10 cellular contexts compared by ENCODE assay signal in genomic region chr15:65355983-65356353, GRCh38. TPM values are rescaled to one million over a fixed set of nuclear protein-coding genes. Genes with fewer than 3 reads are reported as not detected.
A peak's percentile ranks its signal among the peaks of the same experiment; 100 is the strongest.
DNase-seq lines count a peak whose midpoint lies in the region; ATAC-seq, FAIRE-seq and TF ChIP-seq lines count a peak whose summit lies in the region.
"Had no signal": no experiment of that assay in that cellular context is flagged by ENCODE, and none has a peak within 500 bp of the region (broad histone marks: within the 10 kb centered on the region; RNA-seq: fewer than 3 reads in every experiment).

No MANE protein-coding gene starts in this region.

- H2BK120ac ChIP-seq in H1 (replicated peaks; ENCODE audit: low read depth, low read length), result no peak overlapping the region

- H3K9me3 ChIP-seq in breast epithelium, result peaks cover 5 to 9% of the 10 kb centered on the region in 2 donors
- H3K9me3 ChIP-seq in H1 (ENCODE audit: insufficient read depth in 2 of 2, low read depth in 1 of 2, low read length in 1 of 2), result peaks cover 5 to 8% of the 10 kb centered on the region in 2 experiments; a peak in 3 of 4 replicates

- BruUV-seq in MCF 10A (replicated peaks; lab: Mats Ljungman, UMichigan), result no TSS peak

- peak overlapping the region; percentile 8; the same call in 1 of the 2 replicates for H2BK15ac ChIP-seq in H1 (ENCODE audit: low read length)

- no peaks in the 10 kb centered on the region for H3K36me3 ChIP-seq in breast epithelium
- H3K36me3 ChIP-seq in H1 (ENCODE audit: control insufficient read depth in 2 of 4, insufficient read depth in 4 of 4, low read length in 3 of 4), result no peaks in the 10 kb centered on the region; a peak in 1 of 8 replicates

- peaks cover 3 to 6% of the 10 kb centered on the region in 2 experiments for H4K20me1 ChIP-seq in H1 (replicated peaks in 1 of 2; ENCODE audit: control insufficient read depth in 1 of 2, insufficient read depth in 2 of 2, low read length in 2 of 2)

- H3K9me3 Mint-ChIP-seq in MCF 10A (ENCODE audit: unreplicated experiment), result no peaks in the 10 kb centered on the region
- no peaks in the 10 kb centered on the region for H3K9me3 Mint-ChIP-seq in natural killer cell
- peaks cover 7% of the 10 kb centered on the region for H3K9me3 Mint-ChIP-seq in type B pancreatic cell

- no peak for TF ChIP-seq CTCF in breast epithelium (IDR thresholded peaks at IDR 0.05)
- TF ChIP-seq CTCF in MCF 10A (IDR thresholded peaks at IDR 0.05; ENCODE audit: unreplicated experiment), result no peak
- no peak for TF ChIP-seq CTCF in H1 (IDR thresholded peaks at IDR 0.05; ENCODE audit: control extremely low read depth in 1 of 3, insufficient read depth in 1 of 3, low read depth in 1 of 3, low read length in 3 of 3)
- no peak for TF ChIP-seq CTCF in natural killer cell (IDR thresholded peaks at IDR 0.05)
- no peak for TF ChIP-seq CTCF in type B pancreatic cell (conservative IDR thresholded peaks at IDR 0.05)

- H3K36me3 Mint-ChIP-seq in MCF 10A (ENCODE audit: insufficient read depth, unreplicated experiment) (no peaks in the 10 kb centered on the region), natural killer cell (no peaks in the 10 kb centered on the region), type B pancreatic cell (peaks cover 6% of the 10 kb centered on the region)

- CTCF ChIA-PET in MCF 10A (lab: Yijun Ruan, JAX), result no interaction called here
- CTCF ChIA-PET in H1 (lab: Charles Lee; ENCODE audit: partially characterized antibody), result interaction anchor here (0.7 to 1.9 kb wide), 3 partner anchors 10 to 281 kb away, joined by 3 to 4 read pairs (median 4); no protein-coding TSS in a partner anchor

- no peak overlapping the region; the same call in 1 of the 2 replicates for H2AK5ac ChIP-seq in H1 (ENCODE audit: low read depth, low read length)

- no peak for DNase-seq in breast epithelium (ENCODE audit: low spot score in 2 of 2)
- no peak for DNase-seq in MCF 10A (ENCODE audit: unreplicated experiment)
- DNase-seq in H1 (ENCODE audit: low read depth in 1 of 2, low spot score in 2 of 2), result peak in 1 of 2 experiments; percentile 60
- no peak for DNase-seq in natural killer cell
- no peak for DNase-seq in type B pancreatic cell (ENCODE audit: extremely low spot score, unreplicated experiment)
- DNase-seq in HuH-7 (ENCODE audit: low spot score), result no peak
- DNase-seq in stimulated activated CD4-positive, alpha-beta T cell treated with anti-CD3 and anti-CD28 coated beads, Interleukin-4, amount 100 ng/mL, for 24 hours, result no peak
- DNase-seq: DMS 273 treated with DMSO at 0.1 percent for 48 hours had no signal

- H3K56ac ChIP-seq in H1 (replicated peaks; ENCODE audit: insufficient read length, low read depth, low read length), result peak overlapping the region; percentile 22

- H3K23me2 ChIP-seq in H1 (ENCODE audit: low read depth, low read length), result peaks cover 7% of the 10 kb centered on the region

- H4K5ac ChIP-seq in H1 (ENCODE audit: insufficient read length, low read depth, low read length), result no peak overlapping the region

- no peak for ATAC-seq in natural killer cell
- ATAC-seq in HG02884 (IDR thresholded peaks at IDR 0.05; ENCODE audit: unreplicated experiment), result no peak

- H2AFZ ChIP-seq in H1 (ENCODE audit: low read length), result no peak overlapping the region

- no peak overlapping the region for H3K14ac ChIP-seq in H1 (ENCODE audit: insufficient read length)

- no peaks in the 10 kb centered on the region for H3K79me1 ChIP-seq in H1 (ENCODE audit: low read depth, low read length)

- peaks cover 0 to 3% of the 10 kb centered on the region in 2 experiments; a peak in 1 of 4 replicates for H3K79me2 ChIP-seq in H1 (ENCODE audit: control insufficient read depth in 1 of 2, insufficient read depth in 2 of 2, low read length in 2 of 2)

- peaks cover 0 to 7% of the 10 kb centered on the region in 2 donors for H3K27me3 ChIP-seq in breast epithelium
- H3K27me3 ChIP-seq in H1 (replicated peaks in 1 of 4; ENCODE audit: control insufficient read depth in 3 of 4, extremely low read depth in 1 of 4, insufficient read depth in 3 of 4, low read length in 3 of 4), result peaks cover 0 to 33% (median 21%) of the 10 kb centered on the region in 4 experiments; a peak in 6 of 7 replicates

- H3K4ac ChIP-seq in H1 (replicated peaks; ENCODE audit: insufficient read length, low read depth, low read length), result peak overlapping the region; percentile 7

- H3K23ac ChIP-seq in H1 (ENCODE audit: insufficient read length), result no peak overlapping the region

- H3K18ac ChIP-seq in H1 (ENCODE audit: extremely low read depth, low read length), result peak overlapping the region; percentile 87

- TF ChIP-seq EP300 in H1 (IDR thresholded peaks at IDR 0.05; ENCODE audit: borderline replicate concordance in 1 of 2, low read depth in 2 of 2, low read length in 2 of 2), result no peak

- no peak overlapping the region; the same call in 1 of the 2 replicates for H4K8ac ChIP-seq in H1 (ENCODE audit: extremely low read depth, insufficient read depth, low read length)

- peak overlapping the region in 2 of 4 experiments; percentile 37 to 46; a peak in 3 of 7 replicates for H3K9ac ChIP-seq in H1 (replicated peaks in 1 of 4; ENCODE audit: extremely low read depth in 1 of 4, low read depth in 3 of 4, low read length in 3 of 4)

- 0 out of 2 replicates have a peak overlapping the region, but pooled peaks have one; percentile 48 for H2BK20ac ChIP-seq in H1 (ENCODE audit: low read length)

- POLR2A ChIA-PET in MCF 10A (lab: Yijun Ruan, JAX), result no interaction called here
- POLR2A ChIA-PET in H1 (lab: Charles Lee; ENCODE audit: partially characterized antibody), result interaction anchor here (0.7 to 2.0 kb wide), 4 partner anchors 12 to 51 kb away, joined by 3 to 9 read pairs (median 5); partner anchors contain the start of gene RNU5B-1

- H3K4me1 Mint-ChIP-seq in MCF 10A (ENCODE audit: insufficient read depth, unreplicated experiment), result no peaks in the 10 kb centered on the region
- H3K4me1 Mint-ChIP-seq in natural killer cell, result peaks cover 0 to 7% of the 10 kb centered on the region in 2 donors
- peaks cover 30% of the 10 kb centered on the region for H3K4me1 Mint-ChIP-seq in type B pancreatic cell (ENCODE audit: unreplicated experiment)

- H3K4me3 ChIP-seq in breast epithelium (peak overlapping the region; percentile 32 to 69 (median 47)), H1 (ENCODE audit: extremely low read depth in 1 of 4, insufficient read depth in 2 of 4, low read depth in 3 of 4, low read length in 4 of 4) (peak overlapping the region; percentile 37 to 83 (median 46))

- intact Hi-C loops in breast epithelium (cut with DNase I; ENCODE audit: low total_unique reads), result no loop called here
- intact Hi-C loops in MCF 10A (cut with micrococcal nuclease), result no loop called here
- intact Hi-C loops in natural killer cell (cut with micrococcal nuclease), result no loop called here

- H2BK12ac ChIP-seq in H1 (ENCODE audit: low read depth, low read length), result peak overlapping the region; percentile 75; the same call in 1 of the 2 replicates

- H3K27ac ChIP-seq in breast epithelium (no peak overlapping the region), H1 (ENCODE audit: low read depth, low read length) (no peak overlapping the region)

- peaks cover 24% of the 10 kb centered on the region for H3K27me3 Mint-ChIP-seq in MCF 10A (ENCODE audit: insufficient read depth, unreplicated experiment)
- peaks cover 26 to 52% of the 10 kb centered on the region in 2 donors for H3K27me3 Mint-ChIP-seq in natural killer cell (ENCODE audit: low read depth in 2 of 2)
- peaks cover 8% of the 10 kb centered on the region for H3K27me3 Mint-ChIP-seq in type B pancreatic cell

- peak overlapping the region; percentile 52 for H2BK5ac ChIP-seq in H1 (ENCODE audit: low read depth, low read length)

- FAIRE-seq in H1 (lab: Jason Lieb, UNC), result no peak

- peak overlapping the region; percentile 83 to 98 for H3K4me2 ChIP-seq in H1 (ENCODE audit: insufficient read depth in 1 of 2, low read depth in 2 of 2, low read length in 2 of 2)

- no peak overlapping the region for H4K91ac ChIP-seq in H1 (replicated peaks; ENCODE audit: insufficient read length, low read length)

- TF ChIP-seq RAD21 in H1 (IDR thresholded peaks at IDR 0.05 in 1 of 2, conservative IDR thresholded peaks at IDR 0.05 in 1 of 2; ENCODE audit: low read depth in 2 of 2, low read length in 2 of 2), result no peak

- H3K4me3 Mint-ChIP-seq in MCF 10A (ENCODE audit: unreplicated experiment), result no peak overlapping the region
- peak overlapping the region; percentile 58 for H3K4me3 Mint-ChIP-seq in natural killer cell
- peak overlapping the region; percentile 81 for H3K4me3 Mint-ChIP-seq in type B pancreatic cell

- 2% methylated on average over 11 of the region's 18 CpGs; no CpG with 5 or more reads in 1 of the 2 experiments for WGBS in H1 (ENCODE audit: extremely low coverage in 1 of 2, insufficient coverage in 1 of 2, insufficient read length in 1 of 2, insufficient replicate concordance in 2 of 2, low coverage in 1 of 2, low lambda C conversion rate in 2 of 2, missing lambda C conversion rate in 1 of 2), 2 experiments

- H3K27ac Mint-ChIP-seq in MCF 10A (ENCODE audit: low read depth, unreplicated experiment) (no peak overlapping the region), natural killer cell (no peak overlapping the region), type B pancreatic cell (peak overlapping the region; percentile 76)

- H3K4me1 ChIP-seq in breast epithelium, result no peaks in the 10 kb centered on the region
- H3K4me1 ChIP-seq in H1 (replicated peaks in 1 of 4; ENCODE audit: control insufficient read depth in 3 of 4, insufficient read depth in 4 of 4, low read length in 3 of 4), result peaks cover 0 to 5% (median 3%) of the 10 kb centered on the region in 4 experiments; a peak in 4 of 7 replicates

- TF ChIP-seq POLR2A in breast epithelium (IDR thresholded peaks at IDR 0.05) (no peak), H1 (IDR thresholded peaks at IDR 0.05; ENCODE audit: control extremely low read depth in 1 of 2, low read depth in 2 of 2, low read length in 2 of 2) (no peak)

RNA-seq across cellular contexts. Expression of gene IGDCC3, which starts 21.8 kb away (rescaled TPM):
- 1 to 10 TPM in 1 of 3 donors, under 1 TPM in 1, not detected in 1; 0.33 to 1.8 TPM for total RNA-seq in breast epithelium
- not detected in 2 replicates for total RNA-seq in MCF 10A (2022)
- 45.7 and 45.9 TPM in 2 replicates for total RNA-seq in H1 (2021; fragmentation: NEBNext Ultra II Directional; extraction: Animal tissue kit (Norgen Biotek cat#: 25700))
- polyA plus RNA-seq in H1 (2011; rRNA removed), result 26.8 and 42.3 TPM in 2 replicates
- 23.3 TPM for polyA plus RNA-seq in H1 (2011; cell fraction: cytosol; rRNA removed)
- polyA plus RNA-seq in H1 (2011; cell fraction: nucleus; rRNA removed), result 49.4 TPM
- polyA plus RNA-seq in H1 (2012, experiment 1 of 2), result 26.5 to 37.1 TPM (median 35.2 TPM) in 4 replicates
- polyA plus RNA-seq in H1 (2012, experiment 2 of 2), result 29.5 TPM
- polyA plus RNA-seq in H1 (2013, experiment 1 of 2), result 57.5 TPM
- polyA plus RNA-seq in H1 (2013, experiment 2 of 2), result 60.3 TPM
- 22.4 and 28.5 TPM in 2 replicates for polyA minus RNA-seq in H1 (2011; rRNA and poly(A)+ RNA removed)
- 26.4 TPM for polyA minus RNA-seq in H1 (2011; cell fraction: cytosol; rRNA and poly(A)+ RNA removed)
- polyA minus RNA-seq in H1 (2011; cell fraction: nucleus; rRNA and poly(A)+ RNA removed), result 23.6 TPM
- total RNA-seq in natural killer cell, result not detected
- 18.8 and 169 TPM in 2 replicates for total RNA-seq in type B pancreatic cell (ENCODE audit: low replicate concordance)
- total RNA-seq: OCI-LY7 had no signal

RNA-seq across cellular contexts. Expression of gene RNU5B-1, which starts 51.5 kb away (rescaled TPM):
- total RNA-seq in breast epithelium, result not detected
- not detected in 2 replicates for total RNA-seq in MCF 10A (2022)
- total RNA-seq in H1 (2021; fragmentation: NEBNext Ultra II Directional; extraction: Animal tissue kit (Norgen Biotek cat#: 25700)), result not detected in 2 replicates
- polyA plus RNA-seq in H1 (2011; rRNA removed), result not detected in 2 replicates
- polyA plus RNA-seq in H1 (2011; cell fraction: cytosol; rRNA removed), result not detected
- polyA plus RNA-seq in H1 (2011; cell fraction: nucleus; rRNA removed), result not detected
- not detected in 4 replicates for polyA plus RNA-seq in H1 (2012, experiment 1 of 2)
- polyA plus RNA-seq in H1 (2012, experiment 2 of 2), result not detected
- not detected for polyA plus RNA-seq in H1 (2013, experiment 1 of 2)
- not detected for polyA plus RNA-seq in H1 (2013, experiment 2 of 2)
- under 0.01 TPM in 2 replicates for polyA minus RNA-seq in H1 (2011; rRNA and poly(A)+ RNA removed)
- 649 TPM for polyA minus RNA-seq in H1 (2011; cell fraction: cytosol; rRNA and poly(A)+ RNA removed)
- under 0.01 TPM for polyA minus RNA-seq in H1 (2011; cell fraction: nucleus; rRNA and poly(A)+ RNA removed)
- total RNA-seq in natural killer cell, result 10 to 100 TPM in 1 of 3 donors, not detected in 2; 15.0 TPM
- total RNA-seq in type B pancreatic cell (ENCODE audit: low replicate concordance), result 15.0 and 16.3 TPM in 2 replicates
- total RNA-seq: OCI-LY7 had no signal
